In the genomic region with DNA sequence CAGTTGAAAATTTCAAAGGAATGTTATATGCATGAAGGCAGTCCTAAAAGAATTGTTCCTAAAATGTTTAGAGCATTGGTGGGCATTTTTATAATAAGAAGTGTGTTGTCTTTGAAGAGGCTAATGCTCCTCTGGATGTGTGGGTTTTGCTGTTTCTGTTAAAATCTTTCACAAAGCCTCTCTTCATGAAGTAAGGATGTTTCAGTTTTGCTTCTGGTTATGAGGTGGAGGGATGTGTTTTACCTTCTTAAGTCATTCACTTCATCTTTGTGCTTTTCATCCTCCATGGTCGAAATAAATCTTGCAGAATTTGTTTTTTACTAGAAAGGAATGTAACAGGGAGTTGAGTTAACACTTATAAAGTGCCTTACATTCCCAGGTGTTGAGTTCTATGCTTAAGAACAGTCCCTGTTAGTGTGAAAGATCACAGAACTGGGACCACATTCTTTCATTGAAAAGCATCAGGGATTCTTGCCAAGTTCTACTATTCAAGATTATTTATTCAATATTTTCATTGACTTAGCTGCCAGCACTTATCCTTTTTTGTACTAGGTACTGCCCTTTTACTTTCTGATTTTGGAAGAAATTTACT, we compare ENCODE assay signal across 17 cellular contexts. TPM values are rescaled to one million over a fixed set of nuclear protein-coding genes. Genes with fewer than 3 reads are reported as not detected.
A peak's percentile ranks its signal among the peaks of the same experiment; 100 is the strongest.
DNase-seq lines count a peak whose midpoint lies in the region; ATAC-seq, FAIRE-seq and TF ChIP-seq lines count a peak whose summit lies in the region.
"Had no signal": no experiment of that assay in that cellular context is flagged by ENCODE, and none has a peak within 500 bp of the region (broad histone marks: within the 10 kb centered on the region; RNA-seq: fewer than 3 reads in every experiment).

No MANE protein-coding gene starts in this region.

- no peaks in the 10 kb centered on the region for H3K9me3 ChIP-seq in GM12878 (replicated peaks; ENCODE audit: control insufficient read depth, insufficient read depth, low read length)
- H3K9me3 ChIP-seq: spleen had no signal

- H3K4me3 ChIP-seq in GM12878 = no peak overlapping the region
- H3K4me3 ChIP-seq: spleen had no signal

- H2AFZ ChIP-seq in GM12878 (ENCODE audit: control insufficient read depth, low read depth, low read length) = no peak overlapping the region

- BruUV-seq in GM12878 (replicated peaks; lab: Mats Ljungman, UMichigan) = no TSS peak

- intact Hi-C loops in GM12878 (cut with micrococcal nuclease; ENCODE audit: unreplicated experiment) = no loop called here

- WGBS in GM12878 (ENCODE audit: insufficient coverage, insufficient replicate concordance, low lambda C conversion rate, missing lambda C conversion rate) = 0% methylated on average over 1 of the region's 1 CpG

- POLR2A ChIA-PET in GM12878 (lab: Charles Lee) = no interaction called here

- TF ChIP-seq RAD21 in GM12878 (IDR thresholded peaks at IDR 0.05; ENCODE audit: insufficient read depth, low read depth, low read length) = no peak

- H3K4me1 ChIP-seq in GM12878 (ENCODE audit: control insufficient read depth, insufficient read depth, low read length) = no peaks in the 10 kb centered on the region
- H3K4me1 ChIP-seq: spleen had no signal

- no peaks in the 10 kb centered on the region for H3K79me2 ChIP-seq in GM12878 (ENCODE audit: control insufficient read depth, insufficient read depth, low read length)

- TF ChIP-seq POLR2A in GM12891 (IDR thresholded peaks at IDR 0.05; ENCODE audit: low read depth, low read length) (no peak), GM12878 (IDR thresholded peaks at IDR 0.05; ENCODE audit: low read depth, low read length) (no peak)

- TF ChIP-seq EP300 in GM12878 (IDR thresholded peaks at IDR 0.05; ENCODE audit: borderline replicate concordance in 1 of 2, control insufficient read depth in 1 of 2, low read depth in 2 of 2, low read length in 2 of 2) = no peak

- SMC1A ChIA-PET in GM12878 (lab: Charles Lee; ENCODE audit: uncharacterized antibody, unreplicated experiment) = interaction anchor here (0.7 to 1.3 kb wide), 2 partner anchors 9 to 19 kb away, joined by 3 to 6 read pairs; no protein-coding TSS in a partner anchor

- no peak overlapping the region for H3K4me2 ChIP-seq in GM12878 (ENCODE audit: control insufficient read depth, insufficient read depth)

- TF ChIP-seq CTCF in GM12878 (IDR thresholded peaks at IDR 0.05 in 2 of 3, conservative IDR thresholded peaks at IDR 0.05 in 1 of 3; ENCODE audit: control insufficient read depth in 2 of 3, extremely low read depth in 1 of 3, insufficient read depth in 1 of 3, low read depth in 3 of 3, low read length in 3 of 3) = no peak

- CTCF ChIA-PET in GM12878 (lab: Yijun Ruan, JAX) = interaction anchor here (1.0 to 1.3 kb wide), 2 partner anchors 9 to 22 kb away, joined by 3 read pairs; no protein-coding TSS in a partner anchor

- in situ Hi-C loops in GM12878 (cut with MboI) = no loop called here

- H3K9ac ChIP-seq in GM12878 (ENCODE audit: control insufficient read depth, insufficient read depth, low read length) = no peak overlapping the region

- no peaks in the 10 kb centered on the region for H3K36me3 ChIP-seq in GM12878 (ENCODE audit: control insufficient read depth in 2 of 2, insufficient read depth in 2 of 2, low read length in 1 of 2)
- H3K36me3 ChIP-seq: spleen had no signal

- DNase-seq in GM12891 (ENCODE audit: insufficient read length, low spot score) (no peak), GM12878 (ENCODE audit: low read depth, low spot score) (no peak), NK-92 (lab: John Stamatoyannopoulos, UW; ENCODE audit: unreplicated experiment) (no peak)
- DNase-seq in NK-92 treated with Interleukin-12 subunit alpha and Interleukin-12 subunit beta, amount 100 ng/mL, for 24 hours (lab: John Stamatoyannopoulos, UW) = no peak
- no peak for DNase-seq in stimulated activated CD4-positive, alpha-beta T cell treated with anti-CD3 and anti-CD28 coated beads, Interleukin-4, amount 100 ng/mL, for 4 hours
- no peak for DNase-seq in activated CD8-positive, alpha-beta memory T cell treated with anti-CD3 and anti-CD28 coated beads, Interleukin-2, amount 50 U/mL, for 4 hours
- DNase-seq: activated CD4-positive, alpha-beta T cell treated with anti-CD3 and anti-CD28 coated beads, Interleukin-2, amount 50 U/mL, for 1 hour; activated naive CD4-positive, alpha-beta T cell treated with anti-CD3 and anti-CD28 coated beads, Interleukin-2, amount 10 ng/mL, durations not matched to agents 7 days and 5 days; cortex of kidney; foreskin fibroblast; islet precursor cell; NCI-H2029; spleen had no signal

- H4K20me1 ChIP-seq in GM12878 (ENCODE audit: control insufficient read depth, insufficient read depth) = no peaks in the 10 kb centered on the region

- no peak overlapping the region for H3K27ac ChIP-seq in GM12878 (ENCODE audit: control insufficient read depth, insufficient read depth)
- H3K27ac ChIP-seq: spleen had no signal

- ATAC-seq in GM19397 (IDR thresholded peaks at IDR 0.05; ENCODE audit: unreplicated experiment) = peak; percentile 82
- peak; percentile 77 for ATAC-seq in HG02943 (IDR thresholded peaks at IDR 0.05; ENCODE audit: low read depth, unreplicated experiment)
- ATAC-seq in GM12878 = peak; percentile 86

- RAD21 ChIA-PET in GM12878 (lab: Charles Lee; ENCODE audit: unreplicated experiment) = no interaction called here

- H3K27me3 ChIP-seq in GM12878 (replicated peaks in 1 of 2; ENCODE audit: control insufficient read depth in 2 of 2, insufficient read depth in 2 of 2, low read length in 1 of 2) = no peaks in the 10 kb centered on the region; a peak in 1 of 4 replicates

- FAIRE-seq in GM12891 (lab: Jason Lieb, UNC) (peak; percentile 52), GM12878 (lab: Jason Lieb, UNC) (no peak)

TF ChIP-seq in GM12891, 5 proteins besides CTCF, POLR2A, EP300 and RAD21:
- TF ChIP-seq SPI1 (IDR thresholded peaks at IDR 0.05; ENCODE audit: low read depth, low read length) (no peak), POU2F2 (IDR thresholded peaks at IDR 0.05; ENCODE audit: low read depth, low read length) (no peak), POLR2AphosphoS5 (IDR thresholded peaks at IDR 0.05; ENCODE audit: low read depth, low read length) (no peak), TAF1 (IDR thresholded peaks at IDR 0.05; ENCODE audit: low read depth, low read length) (no peak), PAX5 (IDR thresholded peaks at IDR 0.05; ENCODE audit: insufficient read depth, low read length, severe bottlenecking) (no peak)

TF ChIP-seq in GM12878, 131 proteins besides CTCF, POLR2A, EP300 and RAD21:
- no peak for TF ChIP-seq SMAD1 (IDR thresholded peaks at IDR 0.05; ENCODE audit: low read depth, partially characterized antibody)
- TF ChIP-seq ATF7 (IDR thresholded peaks at IDR 0.05; ENCODE audit: low read depth) = 0 out of 2 replicates have a peak, but pooled peaks have one; percentile 10
- peak; percentile 91 for TF ChIP-seq ZNF24 (IDR thresholded peaks at IDR 0.05)
TF ChIP-seq in GM12878: peak in this region for 2.

RNA-seq across cellular contexts. Expression of gene FHIP1A, which starts 21.1 kb away (rescaled TPM):
- polyA plus RNA-seq in GM12891 (2012; ENCODE audit: low read depth, missing spikeins) = 0.37 TPM
- 28.2 and 28.4 TPM in 2 replicates for total RNA-seq in GM12878 (2013; cell fraction: nucleolus; rRNA removed)
- 0.05 and 0.11 TPM in 2 replicates for total RNA-seq in GM12878 (2014; rRNA removed)
- 0.09 and 0.13 TPM in 2 replicates for total RNA-seq in GM12878 (2014; rRNA removed; fragmentation: Illumina TruSeq; extraction: Trizol)
- total RNA-seq in GM12878 (2021) = 0.28 and 0.40 TPM in 2 replicates
- 0.18 TPM for polyA plus RNA-seq in GM12878 (2011; ENCODE audit: low read depth)
- 5.5 and 5.9 TPM in 2 replicates for polyA plus RNA-seq in GM12878 (2011; rRNA removed)
- polyA plus RNA-seq in GM12878 (2011; cell fraction: cytosol; rRNA removed) = 4.0 and 5.1 TPM in 2 replicates
- 13.4 and 17.3 TPM in 2 replicates for polyA plus RNA-seq in GM12878 (2011; cell fraction: nucleus; rRNA removed)
- polyA plus RNA-seq in GM12878 (2012) = 0.07 and 0.20 TPM in 2 replicates
- 0.09 and 0.29 TPM in 2 replicates for polyA plus RNA-seq in GM12878 (2014; fragmentation: Illumina TruSeq; extraction: Trizol)
- polyA plus RNA-seq in GM12878 (2014; fragmentation: Nextera tagmentation; extraction: Ambion mirVana) = under 1 TPM; 0.02 to 0.06 TPM
- 0.18 and 0.27 TPM in 2 replicates for polyA plus RNA-seq in GM12878 (2014; rRNA removed)
- polyA plus RNA-seq in GM12878 (2016; fragmentation: Nextera tagmentation; extraction: Ambion mirVana) = under 1 TPM in 1 of 2 experiments, not detected in 1; 0.17 TPM
- 15.2 and 16.4 TPM in 2 replicates for polyA minus RNA-seq in GM12878 (2011; rRNA and poly(A)+ RNA removed)
- 4.1 and 4.4 TPM in 2 replicates for polyA minus RNA-seq in GM12878 (2011; cell fraction: cytosol; rRNA and poly(A)+ RNA removed)
- 25.8 and 31.5 TPM in 2 replicates for polyA minus RNA-seq in GM12878 (2011; cell fraction: nucleus; rRNA and poly(A)+ RNA removed)
- polyA plus RNA-seq: IgD-negative memory B cell, neural cell had no signal
